In the genomic region with DNA sequence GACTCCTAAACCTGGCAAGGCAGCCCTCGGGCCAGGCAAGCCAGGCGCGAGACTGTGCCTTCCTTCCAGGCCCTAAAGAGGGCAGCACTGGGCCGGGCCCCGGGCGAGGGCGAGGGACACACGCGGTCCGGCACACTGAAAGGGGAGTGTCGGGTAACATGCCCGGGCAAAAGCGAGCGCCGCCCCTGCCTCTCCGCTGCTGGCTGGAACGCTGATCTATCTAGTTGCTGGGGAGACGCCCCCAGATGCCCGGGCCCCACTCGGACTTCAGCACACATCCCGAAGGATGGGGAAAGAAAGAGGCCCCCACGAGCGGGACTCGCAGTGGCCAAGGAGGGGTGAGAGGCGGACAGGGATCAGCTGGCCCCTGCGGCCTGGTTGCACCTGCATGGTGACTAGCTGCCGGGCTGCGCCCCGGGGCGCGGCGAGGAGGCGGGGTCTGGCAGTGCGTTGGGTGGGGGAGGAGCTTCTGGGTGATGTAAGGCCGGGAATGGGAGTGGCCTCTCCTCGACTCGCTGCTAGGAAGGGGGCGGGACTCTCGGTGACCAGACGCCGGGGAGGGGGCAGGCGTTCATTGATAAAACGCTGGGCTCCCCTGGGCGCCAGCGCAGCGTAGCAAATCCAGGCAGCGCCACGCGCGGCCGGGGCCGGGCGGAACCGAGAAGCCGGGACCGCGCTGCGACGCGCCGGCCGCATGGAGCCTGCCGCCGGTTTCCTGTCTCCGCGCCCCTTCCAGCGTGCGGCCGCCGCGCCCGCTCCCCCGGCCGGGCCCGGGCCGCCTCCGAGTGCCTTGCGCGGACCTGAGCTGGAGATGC, we compare ENCODE assay signal across 1 cellular context.
A peak's percentile ranks its signal among the peaks of the same experiment; 100 is the strongest.
TF ChIP-seq lines count a peak whose summit lies in the region.

TSS of gene PLK3 (plus strand) at position 608 of the 815 bp plus-strand sequence. CDS start at position 695, 87 bp downstream.

TF ChIP-seq in K562, 482 proteins besides CTCF, POLR2A, EP300 and RAD21 (continued from another document and continues in another):
- TF ChIP-seq NR4A1 (CRISPR knock-in tag; IDR thresholded peaks at IDR 0.05) (no peak), NR4A1 (tag; IDR thresholded peaks at IDR 0.05) (peak; percentile 58; the same call in 1 of the 2 replicates), BDP1 (IDR thresholded peaks at IDR 0.05; ENCODE audit: insufficient read depth, insufficient read length) (no peak), FOXK2 (conservative IDR thresholded peaks at IDR 0.05 in 1 of 2, IDR thresholded peaks at IDR 0.05 in 1 of 2; ENCODE audit: low read depth in 2 of 2) (peak; percentile 90 to 94; a peak in 3 of 4 replicates), KLF16 (IDR thresholded peaks at IDR 0.05) (peak; percentile 70), RFX1 (IDR thresholded peaks at IDR 0.05) (peak; percentile 73), RBM39 (optimal IDR thresholded peaks at IDR 0.05; ENCODE audit: low read depth, low read length) (no peak), GATAD2A (IDR thresholded peaks at IDR 0.05) (peak; percentile 84; the same call in 1 of the 2 replicates), FOXJ2 (tag; IDR thresholded peaks at IDR 0.05) (no peak; the same call in 1 of the 2 replicates), GTF2B (IDR thresholded peaks at IDR 0.05; ENCODE audit: extremely low read depth, insufficient read length) (peak; percentile 67), ZFP30 (CRISPR knock-in tag; IDR thresholded peaks at IDR 0.05; ENCODE audit: borderline replicate concordance) (no peak), FOXA3 (CRISPR knock-in tag; conservative IDR thresholded peaks at IDR 0.05 in 1 of 2, IDR thresholded peaks at IDR 0.05 in 1 of 2) (peak in 1 of 2 experiments; percentile 38; a peak in 1 of 4 replicates), GABPB2 (CRISPR knock-in tag; conservative IDR thresholded peaks at IDR 0.05) (no peak), TSC22D4 (tag; IDR thresholded peaks at IDR 0.05) (no peak), PCBP1 (IDR thresholded peaks at IDR 0.05; ENCODE audit: low read depth, low read length, poor library complexity, severe bottlenecking) (peak; percentile 93), GABPA (tag; conservative IDR thresholded peaks at IDR 0.05; ENCODE audit: low read depth) (peak; percentile 61), DIDO1 (tag; IDR thresholded peaks at IDR 0.05; ENCODE audit: low read depth) (no peak), HMG20A (CRISPR knock-in tag; conservative IDR thresholded peaks at IDR 0.05) (no peak), SMAD3 (CRISPR knock-in tag; conservative IDR thresholded peaks at IDR 0.05) (peak; percentile 73; the same call in 1 of the 2 replicates), ZNF778 (CRISPR knock-in tag; IDR thresholded peaks at IDR 0.05) (no peak), E2F3 (CRISPR knock-in tag; IDR thresholded peaks at IDR 0.05) (peak; percentile 82; the same call in 1 of the 2 replicates), ASH1L (IDR thresholded peaks at IDR 0.05; ENCODE audit: borderline replicate concordance, low read depth, partially characterized antibody) (no peak), POLR2AphosphoS5 (IDR thresholded peaks at IDR 0.05; ENCODE audit: control insufficient read depth, insufficient read depth, low read depth, low read length) (peak; percentile 85), MTF1 (CRISPR knock-in tag; IDR thresholded peaks at IDR 0.05; ENCODE audit: borderline replicate concordance) (no peak), HBP1 (CRISPR knock-in tag; IDR thresholded peaks at IDR 0.05) (peak; percentile 35; the same call in 1 of the 2 replicates), CC2D1A (IDR thresholded peaks at IDR 0.05) (peak; percentile 62), ZNF609 (CRISPR knock-in tag; IDR thresholded peaks at IDR 0.05; ENCODE audit: borderline replicate concordance) (peak; percentile 49; the same call in 1 of the 2 replicates), ZNF79 (CRISPR knock-in tag; IDR thresholded peaks at IDR 0.05; ENCODE audit: low read depth) (0 out of 2 replicates have a peak, but pooled peaks have one; percentile 49), ZMIZ1 (IDR thresholded peaks at IDR 0.05; ENCODE audit: low read depth in 2 of 2, low read length in 2 of 2) (no peak), ZNF3 (CRISPR knock-in tag; IDR thresholded peaks at IDR 0.05) (no peak), GATAD2B (IDR thresholded peaks at IDR 0.05; ENCODE audit: borderline replicate concordance) (peak; percentile 91), EGR1 (conservative IDR thresholded peaks at IDR 0.05) (peak; percentile 68), KLF1 (tag; IDR thresholded peaks at IDR 0.05) (peak; percentile 51), TFAM (CRISPR knock-in tag; conservative IDR thresholded peaks at IDR 0.05) (no peak), ZNF174 (CRISPR knock-in tag; IDR thresholded peaks at IDR 0.05) (peak; percentile 73; the same call in 1 of the 2 replicates), ZNF134 (CRISPR knock-in tag; conservative IDR thresholded peaks at IDR 0.05) (no peak), HMBOX1 (IDR thresholded peaks at IDR 0.05) (peak; percentile 79; the same call in 1 of the 2 replicates), RNF2 (IDR thresholded peaks at IDR 0.05) (peak; percentile 32), HOMEZ (CRISPR knock-in tag; IDR thresholded peaks at IDR 0.05) (no peak), SREBF1 (IDR thresholded peaks at IDR 0.05; ENCODE audit: borderline replicate concordance, low read depth, low read length) (peak; percentile 35; the same call in 1 of the 2 replicates), ZNF699 (CRISPR knock-in tag; IDR thresholded peaks at IDR 0.05; ENCODE audit: insufficient replicate concordance) (no peak), DEAF1 (CRISPR knock-in tag; IDR thresholded peaks at IDR 0.05) (peak; percentile 82)
- TF ChIP-seq, protein P1, sequence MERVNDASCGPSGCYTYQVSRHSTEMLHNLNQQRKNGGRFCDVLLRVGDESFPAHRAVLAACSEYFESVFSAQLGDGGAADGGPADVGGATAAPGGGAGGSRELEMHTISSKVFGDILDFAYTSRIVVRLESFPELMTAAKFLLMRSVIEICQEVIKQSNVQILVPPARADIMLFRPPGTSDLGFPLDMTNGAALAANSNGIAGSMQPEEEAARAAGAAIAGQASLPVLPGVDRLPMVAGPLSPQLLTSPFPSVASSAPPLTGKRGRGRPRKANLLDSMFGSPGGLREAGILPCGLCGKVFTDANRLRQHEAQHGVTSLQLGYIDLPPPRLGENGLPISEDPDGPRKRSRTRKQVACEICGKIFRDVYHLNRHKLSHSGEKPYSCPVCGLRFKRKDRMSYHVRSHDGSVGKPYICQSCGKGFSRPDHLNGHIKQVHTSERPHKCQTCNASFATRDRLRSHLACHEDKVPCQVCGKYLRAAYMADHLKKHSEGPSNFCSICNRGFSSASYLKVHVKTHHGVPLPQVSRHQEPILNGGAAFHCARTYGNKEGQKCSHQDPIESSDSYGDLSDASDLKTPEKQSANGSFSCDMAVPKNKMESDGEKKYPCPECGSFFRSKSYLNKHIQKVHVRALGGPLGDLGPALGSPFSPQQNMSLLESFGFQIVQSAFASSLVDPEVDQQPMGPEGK (CRISPR knock-in tag; IDR thresholded peaks at IDR 0.05; ENCODE audit: borderline replicate concordance) = no peak
- TF ChIP-seq, protein P2, sequence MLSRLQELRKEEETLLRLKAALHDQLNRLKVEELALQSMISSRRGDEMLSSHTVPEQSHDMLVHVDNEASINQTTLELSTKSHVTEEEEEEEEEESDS (CRISPR knock-in tag; IDR thresholded peaks at IDR 0.05) = no peak
